Comparison of ENCODE assay signal across 1 cellular context in the genomic region with DNA sequence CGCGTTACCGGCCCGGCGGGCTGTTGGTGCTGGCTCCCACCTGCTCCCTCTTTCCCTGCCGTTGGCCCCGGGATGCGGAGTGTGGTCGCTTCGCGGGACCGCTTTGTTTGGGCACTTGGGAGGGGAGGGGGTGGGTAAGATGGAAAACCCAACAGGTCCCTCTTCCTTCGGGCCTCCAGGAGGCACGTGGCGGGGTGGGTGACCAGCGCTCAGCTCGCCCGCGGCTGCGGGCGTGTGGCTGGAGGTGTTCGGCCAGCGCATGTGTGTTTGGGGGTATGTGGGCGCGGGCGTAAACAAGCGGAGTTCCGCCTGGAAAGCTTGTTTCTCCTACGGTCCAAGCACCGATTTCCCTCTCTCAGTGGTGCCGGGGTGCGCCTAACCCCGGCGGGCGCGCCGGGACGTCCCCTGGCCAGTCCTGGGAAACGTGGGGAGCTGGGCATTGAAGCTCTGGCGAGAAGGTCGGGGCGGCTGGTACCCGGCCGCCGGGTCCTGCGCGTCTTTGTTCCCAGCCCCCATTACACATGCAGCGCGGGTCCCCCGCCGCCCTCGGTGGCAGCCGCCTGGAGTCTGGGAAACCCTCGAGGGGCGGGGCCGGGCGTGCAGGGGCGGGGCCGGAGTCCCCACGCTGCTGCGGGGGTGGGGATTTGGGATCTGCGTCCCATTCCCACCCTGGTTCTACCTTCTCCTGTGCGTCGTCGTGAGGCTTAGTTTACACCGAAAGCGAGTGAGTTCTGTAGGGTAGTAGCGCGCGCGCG.
TF ChIP-seq lines count a peak whose summit lies in the region.

No MANE protein-coding gene starts in this region.

TF ChIP-seq in HepG2, 621 proteins besides CTCF, POLR2A, EP300 and RAD21 (continued from another document and continues in another):
- TF ChIP-seq, protein P1, sequence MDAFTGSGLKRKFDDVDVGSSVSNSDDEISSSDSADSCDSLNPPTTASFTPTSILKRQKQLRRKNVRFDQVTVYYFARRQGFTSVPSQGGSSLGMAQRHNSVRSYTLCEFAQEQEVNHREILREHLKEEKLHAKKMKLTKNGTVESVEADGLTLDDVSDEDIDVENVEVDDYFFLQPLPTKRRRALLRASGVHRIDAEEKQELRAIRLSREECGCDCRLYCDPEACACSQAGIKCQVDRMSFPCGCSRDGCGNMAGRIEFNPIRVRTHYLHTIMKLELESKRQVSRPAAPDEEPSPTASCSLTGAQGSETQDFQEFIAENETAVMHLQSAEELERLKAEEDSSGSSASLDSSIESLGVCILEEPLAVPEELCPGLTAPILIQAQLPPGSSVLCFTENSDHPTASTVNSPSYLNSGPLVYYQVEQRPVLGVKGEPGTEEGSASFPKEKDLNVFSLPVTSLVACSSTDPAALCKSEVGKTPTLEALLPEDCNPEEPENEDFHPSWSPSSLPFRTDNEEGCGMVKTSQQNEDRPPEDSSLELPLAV (CRISPR knock-in tag; conservative IDR thresholded peaks at IDR 0.05; ENCODE audit: low read depth): no peak
- TF ChIP-seq, protein P2, sequence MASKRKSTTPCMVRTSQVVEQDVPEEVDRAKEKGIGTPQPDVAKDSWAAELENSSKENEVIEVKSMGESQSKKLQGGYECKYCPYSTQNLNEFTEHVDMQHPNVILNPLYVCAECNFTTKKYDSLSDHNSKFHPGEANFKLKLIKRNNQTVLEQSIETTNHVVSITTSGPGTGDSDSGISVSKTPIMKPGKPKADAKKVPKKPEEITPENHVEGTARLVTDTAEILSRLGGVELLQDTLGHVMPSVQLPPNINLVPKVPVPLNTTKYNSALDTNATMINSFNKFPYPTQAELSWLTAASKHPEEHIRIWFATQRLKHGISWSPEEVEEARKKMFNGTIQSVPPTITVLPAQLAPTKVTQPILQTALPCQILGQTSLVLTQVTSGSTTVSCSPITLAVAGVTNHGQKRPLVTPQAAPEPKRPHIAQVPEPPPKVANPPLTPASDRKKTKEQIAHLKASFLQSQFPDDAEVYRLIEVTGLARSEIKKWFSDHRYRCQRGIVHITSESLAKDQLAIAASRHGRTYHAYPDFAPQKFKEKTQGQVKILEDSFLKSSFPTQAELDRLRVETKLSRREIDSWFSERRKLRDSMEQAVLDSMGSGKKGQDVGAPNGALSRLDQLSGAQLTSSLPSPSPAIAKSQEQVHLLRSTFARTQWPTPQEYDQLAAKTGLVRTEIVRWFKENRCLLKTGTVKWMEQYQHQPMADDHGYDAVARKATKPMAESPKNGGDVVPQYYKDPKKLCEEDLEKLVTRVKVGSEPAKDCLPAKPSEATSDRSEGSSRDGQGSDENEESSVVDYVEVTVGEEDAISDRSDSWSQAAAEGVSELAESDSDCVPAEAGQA (IDR thresholded peaks at IDR 0.05; ENCODE audit: low read depth): no peak
- TF ChIP-seq, protein P2 (CRISPR knock-in tag; IDR thresholded peaks at IDR 0.05; ENCODE audit: borderline replicate concordance): no peak
- TF ChIP-seq KLF9 (CRISPR knock-in tag; IDR thresholded peaks at IDR 0.05; ENCODE audit: low read depth) (no peak), ZNF572 (CRISPR knock-in tag; IDR thresholded peaks at IDR 0.05) (no peak), ZNF333 (CRISPR knock-in tag; IDR thresholded peaks at IDR 0.05; ENCODE audit: borderline replicate concordance) (no peak), FOXK1 (CRISPR knock-in tag; IDR thresholded peaks at IDR 0.05; ENCODE audit: borderline replicate concordance, low read depth) (no peak; the same call in 1 of the 2 replicates), BRD4 (CRISPR knock-in tag; IDR thresholded peaks at IDR 0.05) (0 out of 2 replicates have a peak, but pooled peaks have one; percentile 35), HIVEP1 (CRISPR knock-in tag; IDR thresholded peaks at IDR 0.05) (peak; percentile 99), ZNF335 (CRISPR knock-in tag; IDR thresholded peaks at IDR 0.05) (0 out of 2 replicates have a peak, but pooled peaks have one; percentile 48), ZNF260 (CRISPR knock-in tag; IDR thresholded peaks at IDR 0.05; ENCODE audit: borderline replicate concordance, low read depth) (no peak), ZSCAN29 (CRISPR knock-in tag; conservative IDR thresholded peaks at IDR 0.05) (0 out of 2 replicates have a peak, but pooled peaks have one; percentile 25), ARNTL (CRISPR knock-in tag; IDR thresholded peaks at IDR 0.05) (peak; percentile 78), KAT2B (IDR thresholded peaks at IDR 0.05; ENCODE audit: borderline replicate concordance, low read depth, low read length) (no peak), PAWR (CRISPR knock-in tag; IDR thresholded peaks at IDR 0.05; ENCODE audit: borderline replicate concordance) (0 out of 2 replicates have a peak, but pooled peaks have one; percentile 81), ZNF660 (CRISPR knock-in tag; IDR thresholded peaks at IDR 0.05; ENCODE audit: borderline replicate concordance, low read depth) (no peak), FOSL1 (CRISPR knock-in tag; IDR thresholded peaks at IDR 0.05; ENCODE audit: borderline replicate concordance) (no peak), SNAI1 (CRISPR knock-in tag; IDR thresholded peaks at IDR 0.05; ENCODE audit: borderline replicate concordance) (no peak), MXI1 (IDR thresholded peaks at IDR 0.05; ENCODE audit: borderline replicate concordance, low read depth, low read length) (peak; percentile 55; the same call in 1 of the 3 replicates), KDM6A (CRISPR knock-in tag; IDR thresholded peaks at IDR 0.05; ENCODE audit: low read depth) (no peak), NCOR1 (IDR thresholded peaks at IDR 0.05; ENCODE audit: borderline replicate concordance, low read length) (no peak; the same call in 1 of the 2 replicates), MBD4 (IDR thresholded peaks at IDR 0.05; ENCODE audit: borderline replicate concordance, low read length) (no peak), U2AF1 (optimal IDR thresholded peaks at IDR 0.05; ENCODE audit: low read depth, low read length) (peak; percentile 49), KLF15 (CRISPR knock-in tag; IDR thresholded peaks at IDR 0.05; ENCODE audit: borderline replicate concordance) (no peak)
- TF ChIP-seq, protein P3, sequence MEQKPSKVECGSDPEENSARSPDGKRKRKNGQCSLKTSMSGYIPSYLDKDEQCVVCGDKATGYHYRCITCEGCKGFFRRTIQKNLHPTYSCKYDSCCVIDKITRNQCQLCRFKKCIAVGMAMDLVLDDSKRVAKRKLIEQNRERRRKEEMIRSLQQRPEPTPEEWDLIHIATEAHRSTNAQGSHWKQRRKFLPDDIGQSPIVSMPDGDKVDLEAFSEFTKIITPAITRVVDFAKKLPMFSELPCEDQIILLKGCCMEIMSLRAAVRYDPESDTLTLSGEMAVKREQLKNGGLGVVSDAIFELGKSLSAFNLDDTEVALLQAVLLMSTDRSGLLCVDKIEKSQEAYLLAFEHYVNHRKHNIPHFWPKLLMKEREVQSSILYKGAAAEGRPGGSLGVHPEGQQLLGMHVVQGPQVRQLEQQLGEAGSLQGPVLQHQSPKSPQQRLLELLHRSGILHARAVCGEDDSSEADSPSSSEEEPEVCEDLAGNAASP (CRISPR knock-in tag; IDR thresholded peaks at IDR 0.05; ENCODE audit: borderline replicate concordance): 0 out of 2 replicates have a peak, but pooled peaks have one; percentile 27
- TF ChIP-seq, protein P4, sequence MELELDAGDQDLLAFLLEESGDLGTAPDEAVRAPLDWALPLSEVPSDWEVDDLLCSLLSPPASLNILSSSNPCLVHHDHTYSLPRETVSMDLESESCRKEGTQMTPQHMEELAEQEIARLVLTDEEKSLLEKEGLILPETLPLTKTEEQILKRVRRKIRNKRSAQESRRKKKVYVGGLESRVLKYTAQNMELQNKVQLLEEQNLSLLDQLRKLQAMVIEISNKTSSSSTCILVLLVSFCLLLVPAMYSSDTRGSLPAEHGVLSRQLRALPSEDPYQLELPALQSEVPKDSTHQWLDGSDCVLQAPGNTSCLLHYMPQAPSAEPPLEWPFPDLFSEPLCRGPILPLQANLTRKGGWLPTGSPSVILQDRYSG (CRISPR knock-in tag; IDR thresholded peaks at IDR 0.05): no peak
- TF ChIP-seq, protein P5, sequence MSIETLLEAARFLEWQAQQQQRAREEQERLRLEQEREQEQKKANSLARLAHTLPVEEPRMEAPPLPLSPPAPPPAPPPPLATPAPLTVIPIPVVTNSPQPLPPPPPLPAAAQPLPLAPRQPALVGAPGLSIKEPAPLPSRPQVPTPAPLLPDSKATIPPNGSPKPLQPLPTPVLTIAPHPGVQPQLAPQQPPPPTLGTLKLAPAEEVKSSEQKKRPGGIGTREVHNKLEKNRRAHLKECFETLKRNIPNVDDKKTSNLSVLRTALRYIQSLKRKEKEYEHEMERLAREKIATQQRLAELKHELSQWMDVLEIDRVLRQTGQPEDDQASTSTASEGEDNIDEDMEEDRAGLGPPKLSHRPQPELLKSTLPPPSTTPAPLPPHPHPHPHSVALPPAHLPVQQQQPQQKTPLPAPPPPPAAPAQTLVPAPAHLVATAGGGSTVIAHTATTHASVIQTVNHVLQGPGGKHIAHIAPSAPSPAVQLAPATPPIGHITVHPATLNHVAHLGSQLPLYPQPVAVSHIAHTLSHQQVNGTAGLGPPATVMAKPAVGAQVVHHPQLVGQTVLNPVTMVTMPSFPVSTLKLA (IDR thresholded peaks at IDR 0.05): 0 out of 2 replicates have a peak, but pooled peaks have one; percentile 11
- TF ChIP-seq, protein P6, sequence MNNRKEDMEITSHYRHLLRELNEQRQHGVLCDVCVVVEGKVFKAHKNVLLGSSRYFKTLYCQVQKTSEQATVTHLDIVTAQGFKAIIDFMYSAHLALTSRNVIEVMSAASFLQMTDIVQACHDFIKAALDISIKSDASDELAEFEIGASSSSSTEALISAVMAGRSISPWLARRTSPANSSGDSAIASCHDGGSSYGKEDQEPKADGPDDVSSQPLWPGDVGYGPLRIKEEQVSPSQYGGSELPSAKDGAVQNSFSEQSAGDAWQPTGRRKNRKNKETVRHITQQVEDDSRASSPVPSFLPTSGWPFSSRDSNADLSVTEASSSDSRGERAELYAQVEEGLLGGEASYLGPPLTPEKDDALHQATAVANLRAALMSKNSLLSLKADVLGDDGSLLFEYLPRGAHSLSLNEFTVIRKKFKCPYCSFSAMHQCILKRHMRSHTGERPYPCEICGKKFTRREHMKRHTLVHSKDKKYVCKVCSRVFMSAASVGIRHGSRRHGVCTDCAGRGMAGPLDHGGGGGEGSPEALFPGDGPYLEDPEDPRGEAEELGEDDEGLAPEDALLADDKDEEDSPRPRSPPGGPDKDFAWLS (CRISPR knock-in tag; IDR thresholded peaks at IDR 0.05; ENCODE audit: borderline replicate concordance): no peak
- TF ChIP-seq, protein P7, sequence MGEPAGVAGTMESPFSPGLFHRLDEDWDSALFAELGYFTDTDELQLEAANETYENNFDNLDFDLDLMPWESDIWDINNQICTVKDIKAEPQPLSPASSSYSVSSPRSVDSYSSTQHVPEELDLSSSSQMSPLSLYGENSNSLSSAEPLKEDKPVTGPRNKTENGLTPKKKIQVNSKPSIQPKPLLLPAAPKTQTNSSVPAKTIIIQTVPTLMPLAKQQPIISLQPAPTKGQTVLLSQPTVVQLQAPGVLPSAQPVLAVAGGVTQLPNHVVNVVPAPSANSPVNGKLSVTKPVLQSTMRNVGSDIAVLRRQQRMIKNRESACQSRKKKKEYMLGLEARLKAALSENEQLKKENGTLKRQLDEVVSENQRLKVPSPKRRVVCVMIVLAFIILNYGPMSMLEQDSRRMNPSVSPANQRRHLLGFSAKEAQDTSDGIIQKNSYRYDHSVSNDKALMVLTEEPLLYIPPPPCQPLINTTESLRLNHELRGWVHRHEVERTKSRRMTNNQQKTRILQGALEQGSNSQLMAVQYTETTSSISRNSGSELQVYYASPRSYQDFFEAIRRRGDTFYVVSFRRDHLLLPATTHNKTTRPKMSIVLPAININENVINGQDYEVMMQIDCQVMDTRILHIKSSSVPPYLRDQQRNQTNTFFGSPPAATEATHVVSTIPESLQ (CRISPR knock-in tag; conservative IDR thresholded peaks at IDR 0.05): no peak
- TF ChIP-seq, protein P8, sequence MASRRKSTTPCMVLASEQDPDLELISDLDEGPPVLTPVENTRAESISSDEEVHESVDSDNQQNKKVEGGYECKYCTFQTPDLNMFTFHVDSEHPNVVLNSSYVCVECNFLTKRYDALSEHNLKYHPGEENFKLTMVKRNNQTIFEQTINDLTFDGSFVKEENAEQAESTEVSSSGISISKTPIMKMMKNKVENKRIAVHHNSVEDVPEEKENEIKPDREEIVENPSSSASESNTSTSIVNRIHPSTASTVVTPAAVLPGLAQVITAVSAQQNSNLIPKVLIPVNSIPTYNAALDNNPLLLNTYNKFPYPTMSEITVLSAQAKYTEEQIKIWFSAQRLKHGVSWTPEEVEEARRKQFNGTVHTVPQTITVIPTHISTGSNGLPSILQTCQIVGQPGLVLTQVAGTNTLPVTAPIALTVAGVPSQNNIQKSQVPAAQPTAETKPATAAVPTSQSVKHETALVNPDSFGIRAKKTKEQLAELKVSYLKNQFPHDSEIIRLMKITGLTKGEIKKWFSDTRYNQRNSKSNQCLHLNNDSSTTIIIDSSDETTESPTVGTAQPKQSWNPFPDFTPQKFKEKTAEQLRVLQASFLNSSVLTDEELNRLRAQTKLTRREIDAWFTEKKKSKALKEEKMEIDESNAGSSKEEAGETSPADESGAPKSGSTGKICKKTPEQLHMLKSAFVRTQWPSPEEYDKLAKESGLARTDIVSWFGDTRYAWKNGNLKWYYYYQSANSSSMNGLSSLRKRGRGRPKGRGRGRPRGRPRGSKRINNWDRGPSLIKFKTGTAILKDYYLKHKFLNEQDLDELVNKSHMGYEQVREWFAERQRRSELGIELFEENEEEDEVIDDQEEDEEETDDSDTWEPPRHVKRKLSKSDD (CRISPR knock-in tag; IDR thresholded peaks at IDR 0.05; ENCODE audit: low read depth): no peak
- TF ChIP-seq, protein P9, sequence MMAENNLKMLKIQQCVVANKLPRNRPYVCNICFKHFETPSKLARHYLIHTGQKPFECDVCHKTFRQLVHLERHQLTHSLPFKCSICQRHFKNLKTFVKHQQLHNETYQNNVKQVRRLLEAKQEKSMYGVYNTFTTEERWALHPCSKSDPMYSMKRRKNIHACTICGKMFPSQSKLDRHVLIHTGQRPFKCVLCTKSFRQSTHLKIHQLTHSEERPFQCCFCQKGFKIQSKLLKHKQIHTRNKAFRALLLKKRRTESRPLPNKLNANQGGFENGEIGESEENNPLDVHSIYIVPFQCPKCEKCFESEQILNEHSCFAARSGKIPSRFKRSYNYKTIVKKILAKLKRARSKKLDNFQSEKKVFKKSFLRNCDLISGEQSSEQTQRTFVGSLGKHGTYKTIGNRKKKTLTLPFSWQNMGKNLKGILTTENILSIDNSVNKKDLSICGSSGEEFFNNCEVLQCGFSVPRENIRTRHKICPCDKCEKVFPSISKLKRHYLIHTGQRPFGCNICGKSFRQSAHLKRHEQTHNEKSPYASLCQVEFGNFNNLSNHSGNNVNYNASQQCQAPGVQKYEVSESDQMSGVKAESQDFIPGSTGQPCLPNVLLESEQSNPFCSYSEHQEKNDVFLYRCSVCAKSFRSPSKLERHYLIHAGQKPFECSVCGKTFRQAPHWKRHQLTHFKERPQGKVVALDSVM (CRISPR knock-in tag; IDR thresholded peaks at IDR 0.05): no peak
